In the genomic region with DNA sequence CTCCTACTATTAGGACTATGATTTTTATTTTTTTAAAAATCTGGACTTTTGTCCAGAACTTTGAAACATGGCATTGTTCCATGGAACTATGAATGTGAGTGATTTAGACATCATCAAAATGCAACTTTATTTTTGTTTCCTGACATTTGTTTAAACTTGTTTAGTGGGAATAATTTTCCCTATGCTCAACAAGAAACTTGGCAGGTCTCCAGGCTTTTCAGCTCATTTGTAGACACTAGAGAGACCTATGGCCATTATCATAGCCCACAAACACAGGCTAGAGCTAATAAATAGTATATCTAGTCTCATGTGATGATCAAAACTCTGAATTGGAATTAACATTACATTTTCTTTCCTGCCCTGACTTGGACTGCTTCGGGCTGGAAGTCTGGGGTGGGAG, we compare ENCODE assay signal across 14 cellular contexts.
"Had no signal": no experiment of that assay in that cellular context is flagged by ENCODE, and none has a peak within 500 bp of the region (broad histone marks: within the 10 kb centered on the region; RNA-seq: fewer than 3 reads in every experiment).

No MANE protein-coding gene starts in this region.

- H3K27me3 ChIP-seq: ascending aorta, gastroesophageal sphincter, thyroid gland had no signal

- H3K4me1 ChIP-seq: ascending aorta, gastroesophageal sphincter, prostate gland, thyroid gland had no signal

- ATAC-seq: activated CD4-positive, CD25-positive, alpha-beta regulatory T cell treated with anti-CD3 and anti-CD28 coated beads, Interleukin-2, amount 50 U/mL, for 24 hours; activated T-helper 17 cell treated with anti-CD3 and anti-CD28 coated beads, Interleukin-2, amount 50 U/mL, for 72 hours; gastroesophageal sphincter; right cardiac atrium; stimulated activated naive B cell treated with anti-CD40 and anti-IgM and Interleukin-4, amounts not matched to agents 10 μg/mL and 1 μg/mL and 100 μg/mL, for 72 hours had no signal

- DNase-seq: activated CD4-positive, alpha-beta T cell treated with anti-CD3 and anti-CD28 coated beads, Interleukin-2, amount 50 U/mL, for 4 hours; activated naive CD4-positive, alpha-beta T cell treated with anti-CD3 and anti-CD28 coated beads for 36 hours; midbrain; right cardiac atrium; stimulated activated CD4-positive, alpha-beta T cell treated with anti-CD3 and anti-CD28 coated beads, Interleukin-15, amount 100 ng/mL, for 24 hours; stimulated activated CD4-positive, alpha-beta T cell treated with anti-CD3 and anti-CD28 coated beads, Interleukin-4, amount 100 ng/mL, for 1 hour; stimulated activated naive B cell treated with anti-CD40 and anti-IgM and Interleukin-4, amounts not matched to agents 10 μg/mL and 1 μg/mL and 100 μg/mL, for 72 hours; thyroid gland had no signal

- H3K27ac ChIP-seq: ascending aorta, gastroesophageal sphincter, prostate gland, skin epidermis, thyroid gland had no signal
